Comparison of ENCODE assay signal across 1 cellular context in the genomic region with DNA sequence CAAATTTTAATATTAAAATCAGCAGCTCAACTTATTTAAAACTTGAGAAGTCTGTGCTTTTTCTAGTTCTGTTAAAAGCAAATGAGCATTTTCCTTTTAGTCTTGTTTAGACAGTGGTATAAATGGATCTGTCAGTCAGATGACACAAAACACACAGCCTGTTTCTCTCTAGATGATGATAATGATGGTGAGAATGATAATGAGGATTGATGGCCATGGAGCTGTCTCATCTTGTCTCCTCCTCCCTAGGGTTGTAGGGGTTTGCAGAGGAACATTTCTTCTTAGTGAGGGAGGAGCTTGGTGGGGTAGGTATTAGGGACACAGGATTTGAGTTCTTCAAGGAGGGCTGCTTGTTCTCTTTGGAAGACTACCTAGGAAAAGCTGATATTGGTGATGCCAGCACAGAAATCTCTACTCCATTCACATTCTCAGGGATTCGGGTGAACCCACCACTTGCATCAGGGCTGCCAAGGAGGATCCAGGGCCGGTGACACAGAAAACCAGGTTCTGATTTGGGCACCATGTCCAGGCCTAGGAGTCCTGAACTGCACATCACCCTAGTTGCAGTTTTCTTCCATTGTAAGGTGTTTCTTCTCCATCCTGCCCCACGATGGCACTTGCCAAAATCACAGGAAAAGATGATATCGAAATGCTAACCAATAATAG.
TF ChIP-seq lines count a peak whose summit lies in the region.

No MANE protein-coding gene starts in this region.

TF ChIP-seq in WTC11, 78 proteins besides CTCF, POLR2A, EP300 and RAD21:
- TF ChIP-seq, protein P1, sequence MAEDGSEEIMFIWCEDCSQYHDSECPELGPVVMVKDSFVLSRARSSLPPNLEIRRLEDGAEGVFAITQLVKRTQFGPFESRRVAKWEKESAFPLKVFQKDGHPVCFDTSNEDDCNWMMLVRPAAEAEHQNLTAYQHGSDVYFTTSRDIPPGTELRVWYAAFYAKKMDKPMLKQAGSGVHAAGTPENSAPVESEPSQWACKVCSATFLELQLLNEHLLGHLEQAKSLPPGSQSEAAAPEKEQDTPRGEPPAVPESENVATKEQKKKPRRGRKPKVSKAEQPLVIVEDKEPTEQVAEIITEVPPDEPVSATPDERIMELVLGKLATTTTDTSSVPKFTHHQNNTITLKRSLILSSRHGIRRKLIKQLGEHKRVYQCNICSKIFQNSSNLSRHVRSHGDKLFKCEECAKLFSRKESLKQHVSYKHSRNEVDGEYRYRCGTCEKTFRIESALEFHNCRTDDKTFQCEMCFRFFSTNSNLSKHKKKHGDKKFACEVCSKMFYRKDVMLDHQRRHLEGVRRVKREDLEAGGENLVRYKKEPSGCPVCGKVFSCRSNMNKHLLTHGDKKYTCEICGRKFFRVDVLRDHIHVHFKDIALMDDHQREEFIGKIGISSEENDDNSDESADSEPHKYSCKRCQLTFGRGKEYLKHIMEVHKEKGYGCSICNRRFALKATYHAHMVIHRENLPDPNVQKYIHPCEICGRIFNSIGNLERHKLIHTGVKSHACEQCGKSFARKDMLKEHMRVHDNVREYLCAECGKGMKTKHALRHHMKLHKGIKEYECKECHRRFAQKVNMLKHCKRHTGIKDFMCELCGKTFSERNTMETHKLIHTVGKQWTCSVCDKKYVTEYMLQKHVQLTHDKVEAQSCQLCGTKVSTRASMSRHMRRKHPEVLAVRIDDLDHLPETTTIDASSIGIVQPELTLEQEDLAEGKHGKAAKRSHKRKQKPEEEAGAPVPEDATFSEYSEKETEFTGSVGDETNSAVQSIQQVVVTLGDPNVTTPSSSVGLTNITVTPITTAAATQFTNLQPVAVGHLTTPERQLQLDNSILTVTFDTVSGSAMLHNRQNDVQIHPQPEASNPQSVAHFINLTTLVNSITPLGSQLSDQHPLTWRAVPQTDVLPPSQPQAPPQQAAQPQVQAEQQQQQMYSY (CRISPR knock-in tag; IDR thresholded peaks at IDR 0.05) = 0 out of 2 replicates have a peak, but pooled peaks have one; percentile 18
- TF ChIP-seq, protein P2, sequence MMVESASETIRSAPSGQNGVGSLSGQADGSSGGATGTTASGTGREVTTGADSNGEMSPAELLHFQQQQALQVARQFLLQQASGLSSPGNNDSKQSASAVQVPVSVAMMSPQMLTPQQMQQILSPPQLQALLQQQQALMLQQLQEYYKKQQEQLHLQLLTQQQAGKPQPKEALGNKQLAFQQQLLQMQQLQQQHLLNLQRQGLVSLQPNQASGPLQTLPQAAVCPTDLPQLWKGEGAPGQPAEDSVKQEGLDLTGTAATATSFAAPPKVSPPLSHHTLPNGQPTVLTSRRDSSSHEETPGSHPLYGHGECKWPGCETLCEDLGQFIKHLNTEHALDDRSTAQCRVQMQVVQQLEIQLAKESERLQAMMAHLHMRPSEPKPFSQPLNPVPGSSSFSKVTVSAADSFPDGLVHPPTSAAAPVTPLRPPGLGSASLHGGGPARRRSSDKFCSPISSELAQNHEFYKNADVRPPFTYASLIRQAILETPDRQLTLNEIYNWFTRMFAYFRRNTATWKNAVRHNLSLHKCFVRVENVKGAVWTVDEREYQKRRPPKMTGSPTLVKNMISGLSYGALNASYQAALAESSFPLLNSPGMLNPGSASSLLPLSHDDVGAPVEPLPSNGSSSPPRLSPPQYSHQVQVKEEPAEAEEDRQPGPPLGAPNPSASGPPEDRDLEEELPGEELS (CRISPR knock-in tag; IDR thresholded peaks at IDR 0.05) = no peak
- TF ChIP-seq RELA (CRISPR knock-in tag; IDR thresholded peaks at IDR 0.05; ENCODE audit: borderline replicate concordance) = no peak
